Comparison of ENCODE assay signal across 1 cellular context in genomic region chr17:50955160-50955559, GRCh38.
TF ChIP-seq lines count a peak whose summit lies in the region.

No MANE protein-coding gene starts in this region.

TF ChIP-seq in H1, 55 proteins besides CTCF, POLR2A, EP300 and RAD21:
- TF ChIP-seq PHF8 (conservative IDR thresholded peaks at IDR 0.05; ENCODE audit: low read depth, low read length) (no peak), SRF (IDR thresholded peaks at IDR 0.05; ENCODE audit: low read depth, low read length) (no peak), SP2 (IDR thresholded peaks at IDR 0.05; ENCODE audit: low read length) (no peak), SIRT6 (IDR thresholded peaks at IDR 0.05; ENCODE audit: low read length) (no peak), CEBPB (IDR thresholded peaks at IDR 0.05; ENCODE audit: low read depth, low read length) (no peak), POLR2AphosphoS5 (IDR thresholded peaks at IDR 0.05; ENCODE audit: low read depth, low read length) (no peak)
